In genomic region chr5:6419340-6419852, GRCh38 we compare ENCODE assay signal across 2 cellular contexts.
TF ChIP-seq lines count a peak whose summit lies in the region.

No MANE protein-coding gene starts in this region.

TF ChIP-seq in SK-N-SH treated with all-trans-retinoic acid at 6 μM for 48 hours, 23 proteins besides CTCF, POLR2A, EP300 and RAD21 (continued from another document):
- no peak for TF ChIP-seq ZFP3 (CRISPR knock-in tag; IDR thresholded peaks at IDR 0.05)

TF ChIP-seq in SK-N-SH, 30 proteins besides CTCF, POLR2A, EP300 and RAD21 (continued from another document):
- TF ChIP-seq ZBTB33 (IDR thresholded peaks at IDR 0.05; ENCODE audit: borderline replicate concordance, low read depth) (no peak), TEAD4 (IDR thresholded peaks at IDR 0.05; ENCODE audit: borderline replicate concordance, insufficient read depth) (no peak), MEF2A (IDR thresholded peaks at IDR 0.05; ENCODE audit: borderline replicate concordance, low read depth) (no peak), TCF12 (IDR thresholded peaks at IDR 0.05) (no peak), IRF3 (IDR thresholded peaks at IDR 0.05; ENCODE audit: low read depth, low read length) (no peak), GATA2 (CRISPR knock-in tag; IDR thresholded peaks at IDR 0.05) (no peak), NFIC (IDR thresholded peaks at IDR 0.05; ENCODE audit: borderline replicate concordance) (no peak), MAX (IDR thresholded peaks at IDR 0.05; ENCODE audit: low read depth) (no peak), FOXM1 (IDR thresholded peaks at IDR 0.05; ENCODE audit: low read depth) (no peak)
